8 cellular contexts compared by ENCODE assay signal in the genomic region with DNA sequence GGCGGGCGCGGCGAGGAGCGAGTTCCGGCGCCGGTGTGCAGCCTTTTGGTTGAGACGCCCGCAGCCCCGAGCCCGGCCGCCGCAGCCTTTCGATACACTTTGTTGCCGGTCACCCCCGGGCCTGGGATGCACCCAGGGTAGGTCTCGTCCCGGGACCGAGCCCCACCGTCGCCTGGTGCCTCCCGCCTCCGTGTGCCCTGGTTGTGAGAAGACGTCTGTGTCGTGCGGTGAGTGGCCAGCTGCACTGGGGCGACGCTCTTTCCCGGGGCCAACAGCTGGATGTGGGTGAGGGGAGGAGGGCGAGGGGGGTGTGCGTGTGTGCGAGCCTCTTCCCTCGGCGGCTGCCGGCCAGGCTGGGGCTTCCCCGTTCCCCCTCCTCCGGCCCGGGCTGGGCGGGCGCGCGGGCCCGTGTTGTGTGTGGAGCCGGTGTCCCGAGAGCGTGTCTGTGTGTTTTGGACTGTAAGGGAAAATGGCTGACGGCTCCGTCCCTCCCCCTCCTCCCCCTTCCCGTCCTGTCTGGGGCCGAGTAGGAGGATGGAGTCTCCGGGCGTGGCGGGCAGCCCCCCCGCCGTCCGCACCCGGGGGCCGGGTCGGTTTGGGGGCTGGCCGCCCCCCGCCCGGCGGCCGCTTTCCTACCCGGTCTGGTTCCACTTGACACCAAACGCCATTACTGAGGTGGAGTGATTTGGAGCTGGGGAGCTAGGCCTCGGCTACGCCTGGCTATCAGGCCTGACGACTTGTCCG. TPM values are rescaled to one million over a fixed set of nuclear protein-coding genes. Genes with fewer than 3 reads are reported as not detected.
DNase-seq lines count a peak whose midpoint lies in the region; ATAC-seq, FAIRE-seq and TF ChIP-seq lines count a peak whose summit lies in the region.

No MANE protein-coding gene starts in this region.

- ATAC-seq in HG03025 (IDR thresholded peaks at IDR 0.05; ENCODE audit: low FRiP score, unreplicated experiment) (peak; percentile 3), Right ventricle myocardium inferior (peak; percentile 6), pancreas (peak; percentile 6 to 23 (median 8))

- no peaks in the 10 kb centered on the region for H3K9me3 ChIP-seq in pancreas

- no peaks in the 10 kb centered on the region for H3K27me3 ChIP-seq in pancreas

- DNase-seq in NCI-H510A treated with DMSO at 0.1 percent for 48 hours (lab: John Stamatoyannopoulos, UW): peak; percentile 13
- no peak for DNase-seq in NCI-H510A (lab: John Stamatoyannopoulos, UW)
- peak; percentile 44 for DNase-seq in RWPE1 (ENCODE audit: low spot score)
- DNase-seq in Right ventricle myocardium inferior (ENCODE audit: missing footprints): peak; percentile 66
- peak; percentile 39 to 91 (median 67) for DNase-seq in pancreas

- H3K27me3 Mint-ChIP-seq in activated naive CD8-positive, alpha-beta T cell: no peaks in the 10 kb centered on the region

- peak overlapping the region; percentile 84 for H3K27ac Mint-ChIP-seq in activated naive CD8-positive, alpha-beta T cell

- CTCF ChIA-PET in RWPE1 (lab: Yijun Ruan, JAX): interaction anchor here (0.6 to 0.7 kb wide), 2 partner anchors 49 to 63 kb away, joined by 3 read pairs; no protein-coding TSS in a partner anchor

- peaks cover 0 to 20% (median 14%) of the 10 kb centered on the region in 3 donors for H3K4me1 ChIP-seq in pancreas
- H3K4me1 ChIP-seq in urinary bladder (ENCODE audit: insufficient read depth): no peaks in the 10 kb centered on the region

- H3K4me3 Mint-ChIP-seq in activated naive CD8-positive, alpha-beta T cell: peak overlapping the region; percentile 93

- TF ChIP-seq CTCF in RWPE1 (conservative IDR thresholded peaks at IDR 0.05; ENCODE audit: low read depth) (no peak), pancreas (IDR thresholded peaks at IDR 0.05) (no peak)

- H3K27ac ChIP-seq in RWPE1: peak overlapping the region; percentile 96
- H3K27ac ChIP-seq in pancreas: peak overlapping the region; percentile 99 to 100 (median 99)
- H3K27ac ChIP-seq in urinary bladder (ENCODE audit: low read depth): peak overlapping the region; percentile 92

- no peaks in the 10 kb centered on the region for H3K36me3 ChIP-seq in pancreas
- H3K36me3 ChIP-seq in urinary bladder (ENCODE audit: insufficient read depth): no peaks in the 10 kb centered on the region

- POLR2A ChIA-PET in RWPE1 (lab: Yijun Ruan, JAX; ENCODE audit: low non-redundant PET): interaction anchor here (0.9 to 3.0 kb wide), 2 partner anchors 18 to 76 kb away, joined by 3 to 14 read pairs; no protein-coding TSS in a partner anchor

- WGBS in pancreas, 2 donors: 1% methylated on average over 60 to 68 of the region's 71 CpGs
- WGBS in urinary bladder: under 1% methylated on average over 71 of the region's 71 CpGs

- H3K4me3 ChIP-seq in pancreas (peak overlapping the region; percentile 89 to 94 (median 92)), urinary bladder (ENCODE audit: low read depth, low read length) (peak overlapping the region; percentile 81)

- no peaks in the 10 kb centered on the region for H3K9me3 Mint-ChIP-seq in activated naive CD8-positive, alpha-beta T cell (ENCODE audit: low read depth)

- peaks cover 40% of the 10 kb centered on the region for H3K4me1 Mint-ChIP-seq in activated naive CD8-positive, alpha-beta T cell (ENCODE audit: low read depth)

- peaks cover 2% of the 10 kb centered on the region for H3K36me3 Mint-ChIP-seq in activated naive CD8-positive, alpha-beta T cell

- intact Hi-C loops in Right ventricle myocardium inferior (cut with DNase I) (loop anchor here (2.0 to 10.0 kb wide), 3 partner anchors 27 to 211 kb away; no protein-coding TSS in a partner anchor), pancreas (cut with DNase I) (no loop called here)

- FAIRE-seq in pancreas (lab: Jason Lieb, UNC): no peak

RNA-seq across cellular contexts. Expression of a gene that starts 0.8 kb away (rescaled TPM):
- total RNA-seq in Right ventricle myocardium inferior: 51.6 TPM
- 10 to 100 TPM; 29.4 to 55.2 (median 32.2) TPM for total RNA-seq in pancreas
- polyA plus RNA-seq in pancreas: 10 to 100 TPM in 1 of 2 donors, 1 to 10 TPM in 1; 6.3 to 13.5 TPM
- 229 TPM for total RNA-seq in urinary bladder
- 27.4 TPM for polyA plus RNA-seq in urinary bladder
